Comparison of ENCODE assay signal across 8 cellular contexts in genomic region chr2:134120718-134121630, GRCh38.
DNase-seq lines count a peak whose midpoint lies in the region; ATAC-seq, FAIRE-seq and TF ChIP-seq lines count a peak whose summit lies in the region.

No MANE protein-coding gene starts in this region.

- H3K4me3 ChIP-seq in Jurkat, Clone E6-1 (ENCODE audit: low read length), result peak overlapping the region; percentile 73
- H3K4me3 ChIP-seq in body of pancreas (peak overlapping the region; percentile 85 to 89), iPS-18a (ENCODE audit: low read length) (peak overlapping the region; percentile 69), small intestine (ENCODE audit: low read depth in 1 of 2, low read length in 2 of 2) (peak overlapping the region; percentile 88 to 98)

- H3K36me3 ChIP-seq in body of pancreas (replicated peaks in 1 of 2; ENCODE audit: insufficient read depth in 1 of 2, low read depth in 2 of 2) (no peaks in the 10 kb centered on the region), iPS-18a (ENCODE audit: control insufficient read depth, low read depth, low read length) (no peaks in the 10 kb centered on the region), small intestine (ENCODE audit: control insufficient read depth in 2 of 2, insufficient read depth in 2 of 2, low read length in 2 of 2) (no peaks in the 10 kb centered on the region)

- H3K4me1 ChIP-seq in body of pancreas (peaks cover 58% of the 10 kb centered on the region), iPS-18a (ENCODE audit: control insufficient read depth, low read depth, low read length) (peaks cover 40% of the 10 kb centered on the region), small intestine (ENCODE audit: control insufficient read depth in 2 of 2, insufficient read depth in 1 of 2, low read depth in 1 of 2, low read length in 1 of 2) (peaks cover 12 to 22% of the 10 kb centered on the region in 2 donors)

- H3K9ac ChIP-seq in iPS-18a (ENCODE audit: low read length), result peak overlapping the region; percentile 56

- peak; percentile 44 for ATAC-seq in GM21515 (IDR thresholded peaks at IDR 0.05; ENCODE audit: unreplicated experiment)
- ATAC-seq in body of pancreas, result peak; percentile 61

- no peaks in the 10 kb centered on the region for H3K9me3 ChIP-seq in body of pancreas
- H3K9me3 ChIP-seq in iPS-18a (ENCODE audit: control insufficient read depth, low read depth, low read length), result no peaks in the 10 kb centered on the region
- no peaks in the 10 kb centered on the region for H3K9me3 ChIP-seq in small intestine (ENCODE audit: control insufficient read depth, low read depth)

- intact Hi-C loops in body of pancreas (cut with DNase I), result loop anchor here (10.0 kb wide), 1 partner anchor 124 kb away; no protein-coding TSS in a partner anchor

- H3K27ac ChIP-seq in body of pancreas (peak overlapping the region; percentile 81 to 94 (median 89)), iPS-18a (ENCODE audit: low read length) (no peak overlapping the region), small intestine (ENCODE audit: low read depth in 1 of 2, low read length in 1 of 2) (peak overlapping the region; percentile 97 to 98)

- H3K27me3 ChIP-seq in body of pancreas (no peaks in the 10 kb centered on the region), iPS-18a (ENCODE audit: control insufficient read depth, insufficient read depth, low read length) (peaks cover 11% of the 10 kb centered on the region), small intestine (ENCODE audit: control insufficient read depth in 2 of 2, insufficient read depth in 2 of 2, low read length in 2 of 2) (no peaks in the 10 kb centered on the region)

- no peak for FAIRE-seq in small intestine (lab: Jason Lieb, UNC)

- TF ChIP-seq CTCF in body of pancreas (IDR thresholded peaks at IDR 0.05), result peak in 1 of 7 experiments; percentile 1

- peak; percentile 78 for DNase-seq in EH (ENCODE audit: low read depth)
- no peak for DNase-seq in Jurkat, Clone E6-1 (ENCODE audit: low read depth, low spot score)
- DNase-seq in T1000 (lab: John Stamatoyannopoulos, UW), result peak; percentile 11
- peak; percentile 60 to 75 (median 68) for DNase-seq in body of pancreas
- DNase-seq in small intestine, result peak; percentile 68
- no peak for DNase-seq in OCI-M2 (lab: John Stamatoyannopoulos, UW; ENCODE audit: unreplicated experiment)

- WGBS in body of pancreas, 2 donors, result 0% methylated on average over 22 to 81 of the region's 86 CpGs
- WGBS in small intestine, 3 donors, result 0% methylated on average over 56 to 86 of the region's 86 CpGs

- peak; percentile 39 to 62 (median 56) for TF ChIP-seq POLR2A in body of pancreas (IDR thresholded peaks at IDR 0.05)

Comparison
In these comparisons a context has a peak if more than half of its experiments do, and no peak if none do; other contexts are left out.
1. DNase-seq: peak in EH (single experiment), T1000 (single experiment), body of pancreas (4 of 4) and small intestine (single experiment); none in Jurkat, Clone E6-1 (single experiment) and OCI-M2 (single experiment).
2. Peak in every context shown above with its lines, with median percentiles within 50 percentile points of each other: H3K4me3 ChIP-seq.